In the genomic region with DNA sequence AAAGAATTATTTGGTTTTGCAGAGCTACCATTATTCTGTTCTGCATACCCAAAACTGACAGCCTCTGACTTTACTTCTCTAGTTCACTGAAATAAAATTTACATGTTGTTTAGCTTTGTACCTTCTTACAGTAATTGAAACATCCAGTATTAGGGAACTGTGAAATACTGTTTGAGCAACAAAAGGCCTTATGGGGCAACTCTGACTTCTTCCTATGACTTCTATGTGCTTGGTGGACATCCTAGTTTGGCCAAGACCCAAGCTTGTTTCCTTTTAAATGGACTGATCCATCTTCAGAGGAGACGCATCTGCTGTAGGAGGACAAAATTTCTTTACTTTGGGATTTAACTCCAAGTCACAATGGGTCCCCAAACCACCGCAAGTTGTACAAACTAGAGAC, we compare ENCODE assay signal across 25 cellular contexts. TPM values are rescaled to one million over a fixed set of nuclear protein-coding genes. Genes with fewer than 3 reads are reported as not detected.
"Had no signal": no experiment of that assay in that cellular context is flagged by ENCODE, and none has a peak within 500 bp of the region (broad histone marks: within the 10 kb centered on the region; RNA-seq: fewer than 3 reads in every experiment).

No MANE protein-coding gene starts in this region.

- H3K27ac ChIP-seq: KMS-11, WERI-Rb-1 had no signal

- H3K9me3 ChIP-seq: SK-N-SH had no signal

- H3K9me3 Mint-ChIP-seq: activated CD8-positive, alpha-beta T cell treated with anti-CD3 and anti-CD28 coated beads for 36 hours; activated naive CD4-positive, alpha-beta T cell treated with anti-CD3 and anti-CD28 coated beads, Interleukin-2, amount 10 ng/mL, durations not matched to agents 7 days and 5 days; activated naive CD8-positive, alpha-beta T cell treated with anti-CD3 and anti-CD28 coated beads for 36 hours; activated T-cell treated with anti-CD3 and anti-CD28 coated beads, Interleukin-2, amount 50 U/mL, for 72 hours; activated T-helper 2 cell treated with anti-CD3 and anti-CD28 coated beads, Interferon-gamma antibody, Interleukin-2, Interleukin-4, amounts not matched to agents 10 μg/mL and 5 μg/mL and 100 μg/mL, durations not matched to agents 14 hours and 24 hours and 36 hours had no signal

- H3K4me3 Mint-ChIP-seq: activated CD4-positive, alpha-beta T cell treated with anti-CD3 and anti-CD28 coated beads for 36 hours; activated CD8-positive, alpha-beta T cell treated with anti-CD3 and anti-CD28 coated beads for 36 hours; activated naive CD4-positive, alpha-beta T cell treated with anti-CD3 and anti-CD28 coated beads, Interleukin-2, amount 10 ng/mL, durations not matched to agents 7 days and 5 days; activated naive CD8-positive, alpha-beta T cell treated with anti-CD3 and anti-CD28 coated beads for 36 hours; activated T-cell treated with anti-CD3 and anti-CD28 coated beads, Interleukin-2, amount 50 U/mL, for 72 hours had no signal

- DNase-seq: activated CD4-positive, alpha-beta T cell treated with anti-CD3 and anti-CD28 coated beads for 36 hours; activated CD8-positive, alpha-beta memory T cell treated with anti-CD3 and anti-CD28 coated beads, Interleukin-2, amount 50 U/mL, for 4 hours; activated CD8-positive, alpha-beta T cell treated with anti-CD3 and anti-CD28 coated beads for 36 hours; activated gamma-delta T cell treated with Interleukin-2 at 50 U/mL for 16 hours; activated naive CD4-positive, alpha-beta T cell treated with anti-CD3 and anti-CD28 coated beads, Interleukin-2, amount 10 ng/mL, durations not matched to agents 7 days and 5 days; activated naive CD8-positive, alpha-beta T cell treated with anti-CD3 and anti-CD28 coated beads for 36 hours; activated T-cell treated with anti-CD3 and anti-CD28 coated beads, Interleukin-2, amount 50 U/mL, for 72 hours; anterior cingulate cortex; NCI-H1105 treated with DMSO at 0.1 percent for 48 hours; NCI-H1436 treated with DMSO at 0.1 percent for 48 hours; NCI-H187; NCI-H2081; NCI-H510A treated with DMSO at 0.1 percent for 48 hours; NCI-H69; NK-92 treated with Interleukin-12 subunit alpha and Interleukin-12 subunit beta, amount 100 ng/mL, for 24 hours; RPMI8226; SK-N-SH; T-helper 1 cell; WERI-Rb-1 had no signal

- H3K4me1 Mint-ChIP-seq: activated naive CD4-positive, alpha-beta T cell treated with anti-CD3 and anti-CD28 coated beads, Interleukin-2, amount 10 ng/mL, durations not matched to agents 7 days and 5 days had no signal

- H3K27ac Mint-ChIP-seq: activated CD4-positive, alpha-beta T cell treated with anti-CD3 and anti-CD28 coated beads for 36 hours; activated CD8-positive, alpha-beta T cell treated with anti-CD3 and anti-CD28 coated beads for 36 hours; activated naive CD4-positive, alpha-beta T cell treated with anti-CD3 and anti-CD28 coated beads, Interleukin-2, amount 10 ng/mL, durations not matched to agents 7 days and 5 days; activated naive CD8-positive, alpha-beta T cell treated with anti-CD3 and anti-CD28 coated beads for 36 hours; activated T-cell treated with anti-CD3 and anti-CD28 coated beads, Interleukin-2, amount 50 U/mL, for 72 hours; activated T-helper 2 cell treated with anti-CD3 and anti-CD28 coated beads, Interferon-gamma antibody, Interleukin-2, Interleukin-4, amounts not matched to agents 10 μg/mL and 5 μg/mL and 100 μg/mL, durations not matched to agents 14 hours and 24 hours and 36 hours had no signal

- ATAC-seq: activated CD4-positive, alpha-beta T cell treated with anti-CD3 and anti-CD28 coated beads for 36 hours; activated CD8-positive, alpha-beta T cell treated with anti-CD3 and anti-CD28 coated beads for 36 hours; activated T-cell treated with anti-CD3 and anti-CD28 coated beads, Interleukin-2, amount 50 U/mL, for 72 hours; Panc1; Right ventricle myocardium inferior had no signal

- H3K27me3 Mint-ChIP-seq: activated CD4-positive, alpha-beta T cell treated with anti-CD3 and anti-CD28 coated beads for 36 hours; activated CD8-positive, alpha-beta T cell treated with anti-CD3 and anti-CD28 coated beads for 36 hours; activated naive CD4-positive, alpha-beta T cell treated with anti-CD3 and anti-CD28 coated beads, Interleukin-2, amount 10 ng/mL, durations not matched to agents 7 days and 5 days; activated naive CD8-positive, alpha-beta T cell treated with anti-CD3 and anti-CD28 coated beads for 36 hours had no signal

RNA-seq across cellular contexts. Expression of gene NR2E1, which starts 44.7 kb away (rescaled TPM):
- total RNA-seq: activated CD4-positive, alpha-beta T cell treated with anti-CD3 and anti-CD28 coated beads for 36 hours; activated CD8-positive, alpha-beta T cell treated with anti-CD3 and anti-CD28 coated beads for 36 hours; activated naive CD8-positive, alpha-beta T cell treated with anti-CD3 and anti-CD28 coated beads for 36 hours; activated T-cell treated with anti-CD3 and anti-CD28 coated beads, Interleukin-2, amount 50 U/mL, for 72 hours; activated T-helper 2 cell treated with anti-CD3 and anti-CD28 coated beads, Interferon-gamma antibody, Interleukin-2, Interleukin-4, amounts not matched to agents 10 μg/mL and 5 μg/mL and 100 μg/mL, durations not matched to agents 14 hours and 24 hours and 36 hours; MCF 10A; Right ventricle myocardium inferior; T-helper 2 cell treated with Interferon-gamma antibody and Interleukin-4, amounts not matched to agents 100 ng/mL and 5 ng/mL, for 36 hours had no signal
